6 cellular contexts compared by ENCODE assay signal in genomic region chr18:49344825-49345224, GRCh38.
"Had no signal": no experiment of that assay in that cellular context is flagged by ENCODE, and none has a peak within 500 bp of the region (broad histone marks: within the 10 kb centered on the region; RNA-seq: fewer than 3 reads in every experiment).

No MANE protein-coding gene starts in this region.

- H3K4me3 ChIP-seq: GM12878 had no signal

- ATAC-seq: GM12878 had no signal

- DNase-seq: GF-D8 had no signal

- FAIRE-seq: G401.6, GM12878, GM12891, GM12892, GM18507 had no signal
